ENCODE assay signal across 18 cellular contexts in the genomic region with DNA sequence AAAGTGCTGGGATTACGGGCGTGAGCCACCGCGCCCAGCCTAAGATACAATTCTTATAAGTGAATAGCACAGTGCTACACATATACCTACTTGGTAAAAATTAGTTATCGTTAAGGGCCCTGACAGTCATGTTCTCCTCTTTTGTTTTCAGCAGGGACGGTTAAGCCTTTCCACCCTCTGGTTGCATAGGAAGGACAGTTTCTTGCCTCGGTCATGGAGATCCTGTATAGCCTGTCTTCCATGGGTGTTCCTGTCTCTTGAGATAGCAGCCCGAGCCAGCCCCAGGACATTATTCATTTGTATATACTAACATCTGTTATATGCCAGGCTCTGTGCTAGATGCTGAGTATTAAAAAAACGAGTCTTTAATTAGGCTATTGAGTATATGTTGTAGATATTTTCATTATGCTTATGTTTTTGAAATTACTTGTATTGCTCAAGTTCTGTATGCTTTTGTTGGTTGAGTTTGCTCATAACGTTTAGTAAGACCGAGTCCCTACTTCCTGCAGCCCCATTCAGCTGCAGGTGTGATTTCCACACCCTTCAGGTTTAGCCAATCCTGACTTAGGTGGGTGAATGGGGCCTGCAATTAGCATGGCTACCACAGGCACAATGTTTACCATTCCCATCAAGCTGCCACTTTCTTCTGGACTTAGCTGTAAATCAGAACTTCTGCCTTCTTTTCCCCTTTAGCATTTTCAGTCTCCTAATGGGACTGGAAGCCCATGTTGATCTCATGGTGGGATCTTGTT. TPM values are rescaled to one million over a fixed set of nuclear protein-coding genes. Genes with fewer than 3 reads are reported as not detected.
DNase-seq lines count a peak whose midpoint lies in the region; ATAC-seq and TF ChIP-seq lines count a peak whose summit lies in the region.
"Had no signal": no experiment of that assay in that cellular context is flagged by ENCODE, and none has a peak within 500 bp of the region (broad histone marks: within the 10 kb centered on the region; RNA-seq: fewer than 3 reads in every experiment).

No MANE protein-coding gene starts in this region.

- peak overlapping the region; percentile 68 for H3K27ac Mint-ChIP-seq in CD8-positive, alpha-beta T cell
- H3K27ac Mint-ChIP-seq: activated naive CD4-positive, alpha-beta T cell treated with anti-CD3 and anti-CD28 coated beads, Interleukin-2, amount 50 U/mL, for 24 hours had no signal

- H3K4me3 ChIP-seq in CD8-positive, alpha-beta T cell (ENCODE audit: low read depth, low read length), result no peak overlapping the region
- H3K4me3 ChIP-seq in spleen, result no peak overlapping the region
- H3K4me3 ChIP-seq: psoas muscle had no signal

- H3K4me3 Mint-ChIP-seq in CD8-positive, alpha-beta T cell, result peak overlapping the region; percentile 6
- H3K4me3 Mint-ChIP-seq: neural crest cell had no signal

- H3K9me3 ChIP-seq in CD8-positive, alpha-beta T cell (ENCODE audit: low read length), result no peaks in the 10 kb centered on the region
- no peaks in the 10 kb centered on the region for H3K9me3 ChIP-seq in spleen
- H3K9me3 ChIP-seq: psoas muscle had no signal

- no peaks in the 10 kb centered on the region for H3K9me3 Mint-ChIP-seq in CD8-positive, alpha-beta T cell
- H3K9me3 Mint-ChIP-seq: activated naive CD4-positive, alpha-beta T cell treated with anti-CD3 and anti-CD28 coated beads, Interleukin-2, amount 50 U/mL, for 24 hours; neural crest cell had no signal

- TF ChIP-seq CTCF in CD8-positive, alpha-beta T cell (IDR thresholded peaks at IDR 0.05), result no peak
- no peak for TF ChIP-seq CTCF in spleen (IDR thresholded peaks at IDR 0.05 in 8 of 11, conservative IDR thresholded peaks at IDR 0.05 in 3 of 11)

- peak; percentile 51 for DNase-seq in DMS53 (lab: John Stamatoyannopoulos, UW)
- no peak for DNase-seq in DMS53 treated with DMSO at 0.1 percent for 48 hours (lab: John Stamatoyannopoulos, UW; ENCODE audit: unreplicated experiment)
- DNase-seq in CD8-positive, alpha-beta T cell, result no peak
- DNase-seq in NCI-H69 (lab: John Stamatoyannopoulos, UW), result peak; percentile 87
- DNase-seq in left colon, result peak in 1 of 2 donors; percentile 37
- no peak for DNase-seq in spleen
- DNase-seq in HPDE6-E6E7 (ENCODE audit: extremely low spot score), result no peak
- DNase-seq: activated T-cell treated with anti-CD3 and anti-CD28 coated beads, Interleukin-2, amount 50 U/mL, for 48 hours; effector memory CD4-positive, alpha-beta T cell; left cardiac atrium; psoas muscle; RPMI8226; stimulated activated CD4-positive, alpha-beta T cell treated with anti-CD3 and anti-CD28 coated beads, Interleukin-2, amount 100 ng/mL, for 48 hours; T-helper 9 cell had no signal

- intact Hi-C loops in CD8-positive, alpha-beta T cell (cut with DNase I, micrococcal nuclease), result loop anchor here (2.0 kb wide), 3 partner anchors 16 to 24 kb away; a partner anchor contains a TSS
- intact Hi-C loops in left colon (cut with DNase I, micrococcal nuclease) (no loop called here), spleen (cut with DNase I; ENCODE audit: low total_unique reads) (no loop called here)

- TF ChIP-seq POLR2A in spleen (IDR thresholded peaks at IDR 0.05), result no peak

- no peaks in the 10 kb centered on the region for H3K36me3 ChIP-seq in CD8-positive, alpha-beta T cell (ENCODE audit: insufficient read depth, low read length)
- H3K36me3 ChIP-seq in spleen, result no peaks in the 10 kb centered on the region

- 75 to 84% (median 80%) methylated on average over 11 of the region's 11 CpGs for WGBS in spleen, 5 donors

- POLR2A ChIA-PET in CD8-positive, alpha-beta T cell (lab: Charles Lee), result interaction anchor here (0.6 to 1.7 kb wide), 3 partner anchors 11 to 176 kb away, joined by 3 to 6 read pairs (median 4); no protein-coding TSS in a partner anchor

- peaks cover 11% of the 10 kb centered on the region for H3K36me3 Mint-ChIP-seq in CD8-positive, alpha-beta T cell

- CTCF ChIA-PET in CD8-positive, alpha-beta T cell (lab: Charles Lee), result interaction anchor here (0.8 to 4.8 kb wide), 19 partner anchors 9 to 185 kb away, joined by 3 to 47 read pairs (median 7); a partner anchor contains a TSS

- no peaks in the 10 kb centered on the region for H3K27me3 Mint-ChIP-seq in CD8-positive, alpha-beta T cell (ENCODE audit: low read depth)
- H3K27me3 Mint-ChIP-seq: activated naive CD4-positive, alpha-beta T cell treated with anti-CD3 and anti-CD28 coated beads, Interleukin-2, amount 50 U/mL, for 24 hours had no signal

- H3K27ac ChIP-seq in CD8-positive, alpha-beta T cell (ENCODE audit: low read depth, low read length), result no peak overlapping the region
- H3K27ac ChIP-seq in spleen, result no peak overlapping the region
- H3K27ac ChIP-seq: 22Rv1, psoas muscle had no signal

- no peaks in the 10 kb centered on the region for H3K27me3 ChIP-seq in CD8-positive, alpha-beta T cell (ENCODE audit: insufficient read depth, low read length)
- H3K27me3 ChIP-seq in spleen (replicated peaks in 1 of 7), result no peaks in the 10 kb centered on the region

- no peak for ATAC-seq in CD8-positive, alpha-beta T cell
- ATAC-seq in left colon (peak; percentile 93), GM18858 (IDR thresholded peaks at IDR 0.05; ENCODE audit: unreplicated experiment) (no peak)

- H3K4me1 ChIP-seq in CD8-positive, alpha-beta T cell (ENCODE audit: insufficient read depth, low read length), result peaks cover 57% of the 10 kb centered on the region
- peaks cover 0 to 63% (median 21%) of the 10 kb centered on the region in 6 donors for H3K4me1 ChIP-seq in spleen

- H3K4me1 Mint-ChIP-seq in CD8-positive, alpha-beta T cell (ENCODE audit: low read depth), result peaks cover 81% of the 10 kb centered on the region

RNA-seq across cellular contexts. Expression of a gene that starts 24.8 kb away (rescaled TPM):
- total RNA-seq in CD8-positive, alpha-beta T cell, result 100 to 1,000 TPM; 141 to 143 TPM
- total RNA-seq in left colon, result 10 to 100 TPM; 39.4 to 51.2 TPM
- 10 to 100 TPM; 38.9 to 61.4 (median 54.3) TPM for total RNA-seq in spleen
- 1 to 10 TPM; 5.3 to 8.1 (median 5.6) TPM for polyA plus RNA-seq in spleen

Comparison
In these comparisons a context has a peak if more than half of its experiments do, and no peak if none do; other contexts are left out.
1. DNase-seq: peak in DMS53 (single experiment) and NCI-H69 (single experiment); none in DMS53 treated with DMSO at 0.1 percent for 48 hours (single experiment), CD8-positive, alpha-beta T cell (0 of 7), spleen (single experiment) and HPDE6-E6E7 (single experiment).
2. intact Hi-C loops: an anchor here in CD8-positive, alpha-beta T cell (2.0 kb wide); none called in left colon and spleen.